Comparison of ENCODE assay signal across 1 cellular context in genomic region chrY:6913362-6913761, GRCh38.
TF ChIP-seq lines count a peak whose summit lies in the region.

No MANE protein-coding gene starts in this region.

TF ChIP-seq in HepG2, 621 proteins besides CTCF, POLR2A, EP300 and RAD21 (continued from another document):
- TF ChIP-seq ZSCAN29 (CRISPR knock-in tag; conservative IDR thresholded peaks at IDR 0.05), result no peak
TF ChIP-seq in HepG2: peak in this region for 10.
